In the genomic region with DNA sequence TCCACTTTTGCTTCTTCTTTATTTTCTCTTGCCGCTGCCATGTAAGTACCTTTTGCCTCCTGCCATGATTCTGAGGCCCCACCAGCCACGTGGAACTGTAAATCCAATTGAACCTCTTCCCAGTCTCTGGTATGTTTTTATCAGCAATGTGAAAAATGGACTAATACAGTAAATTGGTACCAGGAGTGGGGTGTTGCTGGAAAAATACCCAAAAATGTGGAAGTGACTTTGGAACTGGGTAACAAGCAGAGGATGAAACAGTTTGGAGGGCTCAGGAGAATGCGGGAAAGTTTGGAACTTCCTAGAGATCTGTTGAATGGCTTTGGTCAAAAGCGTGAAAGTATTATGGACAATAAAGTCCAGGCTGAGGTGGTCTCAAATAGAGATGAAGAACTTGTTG, we compare ENCODE assay signal across 28 cellular contexts.
"Had no signal": no experiment of that assay in that cellular context is flagged by ENCODE, and none has a peak within 500 bp of the region (broad histone marks: within the 10 kb centered on the region; RNA-seq: fewer than 3 reads in every experiment).

No MANE protein-coding gene starts in this region.

- H3K27ac ChIP-seq: stomach, suprapubic skin, testis, thoracic aorta, thyroid gland, tibial nerve, transverse colon, upper lobe of left lung, upper lobe of right lung, uterus, vagina had no signal

- H3K36me3 ChIP-seq: stomach, suprapubic skin, thoracic aorta, thyroid gland, tibial nerve, transverse colon, upper lobe of left lung, upper lobe of right lung, uterus, vagina had no signal

- H3K27ac Mint-ChIP-seq: stimulated activated effector memory CD8-positive, alpha-beta T cell treated with anti-CD3 and anti-CD28 coated beads, Interleukin-12 subunit alpha, Interleukin-12 subunit beta, amount 100 ng/mL, for 72 hours; stimulated activated memory B cell treated with anti-CD40 and anti-IgM and Interleukin-4, amounts not matched to agents 10 μg/mL and 1 μg/mL and 100 μg/mL, for 72 hours; stimulated activated naive B cell treated with anti-CD40 and anti-IgM and Interleukin-4, amounts not matched to agents 10 μg/mL and 1 μg/mL and 100 μg/mL, for 72 hours; stimulated activated naive CD8-positive, alpha-beta T cell treated with anti-CD3 and anti-CD28 coated beads, Interleukin-15, amount 100 ng/mL, for 72 hours; stimulated activated naive CD8-positive, alpha-beta T cell treated with anti-CD3 and anti-CD28 coated beads, Interleukin-15, Interleukin-2, amounts not matched to agents 100 ng/mL and 50 ng/mL, for 24 hours; type B pancreatic cell had no signal

- H3K36me3 Mint-ChIP-seq: stimulated activated effector memory CD8-positive, alpha-beta T cell treated with anti-CD3 and anti-CD28 coated beads, Interleukin-12 subunit alpha, Interleukin-12 subunit beta, amount 100 ng/mL, for 72 hours had no signal

- ATAC-seq: stimulated activated effector memory CD8-positive, alpha-beta T cell treated with anti-CD3 and anti-CD28 coated beads, Interleukin-12 subunit alpha, Interleukin-12 subunit beta, amount 100 ng/mL, for 72 hours; stimulated activated memory B cell treated with anti-CD40 and anti-IgM and Interleukin-4, amounts not matched to agents 10 μg/mL and 1 μg/mL and 100 μg/mL, for 72 hours; stimulated activated naive B cell treated with anti-CD40 and anti-IgM and Interleukin-4, amounts not matched to agents 10 μg/mL and 1 μg/mL and 100 μg/mL, for 72 hours; stimulated activated naive CD8-positive, alpha-beta T cell treated with anti-CD3 and anti-CD28 coated beads, Interleukin-15, amount 100 ng/mL, for 72 hours; stimulated activated naive CD8-positive, alpha-beta T cell treated with anti-CD3 and anti-CD28 coated beads, Interleukin-15, Interleukin-2, amounts not matched to agents 100 U/mL and 50 U/mL, for 24 hours; upper lobe of right lung had no signal

- H3K4me1 Mint-ChIP-seq: stimulated activated effector memory CD8-positive, alpha-beta T cell treated with anti-CD3 and anti-CD28 coated beads, Interleukin-12 subunit alpha, Interleukin-12 subunit beta, amount 100 ng/mL, for 72 hours; stimulated activated memory B cell treated with anti-CD40 and anti-IgM and Interleukin-4, amounts not matched to agents 10 μg/mL and 1 μg/mL and 100 μg/mL, for 72 hours; stimulated activated naive B cell treated with anti-CD40 and anti-IgM and Interleukin-4, amounts not matched to agents 10 μg/mL and 1 μg/mL and 100 μg/mL, for 72 hours; stimulated activated naive CD8-positive, alpha-beta T cell treated with anti-CD3 and anti-CD28 coated beads, Interleukin-15, amount 100 ng/mL, for 72 hours had no signal

- H3K27me3 Mint-ChIP-seq: stimulated activated memory B cell treated with anti-CD40 and anti-IgM and Interleukin-4, amounts not matched to agents 10 μg/mL and 1 μg/mL and 100 μg/mL, for 72 hours; stimulated activated naive B cell treated with anti-CD40 and anti-IgM and Interleukin-4, amounts not matched to agents 10 μg/mL and 1 μg/mL and 100 μg/mL, for 72 hours; stimulated activated naive CD8-positive, alpha-beta T cell treated with anti-CD3 and anti-CD28 coated beads, Interleukin-15, amount 100 ng/mL, for 72 hours; stimulated activated naive CD8-positive, alpha-beta T cell treated with anti-CD3 and anti-CD28 coated beads, Interleukin-15, Interleukin-2, amounts not matched to agents 100 ng/mL and 50 ng/mL, for 24 hours; type B pancreatic cell had no signal

- DNase-seq: stimulated activated CD4-positive, alpha-beta T cell treated with anti-CD3 and anti-CD28 coated beads, Interleukin-2, amount 100 ng/mL, for 48 hours; stimulated activated CD4-positive, alpha-beta T cell treated with anti-CD3 and anti-CD28 coated beads, Interleukin-4, amount 100 ng/mL, for 1 hour; stimulated activated CD4-positive, alpha-beta T cell treated with anti-CD3 and anti-CD28 coated beads, Interleukin-4, amount 100 ng/mL, for 24 hours; stimulated activated CD4-positive, alpha-beta T cell treated with anti-CD3 and anti-CD28 coated beads, Interleukin-4, amount 100 ng/mL, for 4 hours; stimulated activated CD8-positive, alpha-beta memory T cell treated with anti-CD3 and anti-CD28 coated beads, Interleukin-4, amount 100 ng/mL, for 48 hours; stimulated activated naive B cell treated with anti-CD40 and anti-IgM and Interleukin-4, amounts not matched to agents 10 μg/mL and 1 μg/mL and 100 μg/mL, for 72 hours; stimulated activated naive CD4-positive, alpha-beta T cell; stimulated activated naive CD4-positive, alpha-beta T cell treated with Interleukin-2 at 50 U/mL for 16 hours; stimulated activated naive CD8-positive, alpha-beta T cell treated with anti-CD3 and anti-CD28 coated beads, Interleukin-15, amount 100 ng/mL, for 72 hours; stimulated activated naive CD8-positive, alpha-beta T cell treated with anti-CD3 and anti-CD28 coated beads, Interleukin-15, Interleukin-2, amounts not matched to agents 100 U/mL and 50 U/mL, for 24 hours; stomach; substantia nigra; testis; thyroid gland; transverse colon; trophoblast cell; upper lobe of left lung; upper lobe of right lung; uterus had no signal

- H3K4me1 ChIP-seq: stomach, suprapubic skin, testis, thyroid gland, tibial nerve, transverse colon, upper lobe of left lung, upper lobe of right lung, uterus, vagina had no signal

- H3K9me3 ChIP-seq: testis, thyroid gland, uterus, vagina had no signal

- FAIRE-seq: urothelium cell line had no signal

- H3K4me3 Mint-ChIP-seq: stimulated activated effector memory CD8-positive, alpha-beta T cell treated with anti-CD3 and anti-CD28 coated beads, Interleukin-12 subunit alpha, Interleukin-12 subunit beta, amount 100 ng/mL, for 72 hours; stimulated activated memory B cell treated with anti-CD40 and anti-IgM and Interleukin-4, amounts not matched to agents 10 μg/mL and 1 μg/mL and 100 μg/mL, for 72 hours; stimulated activated naive B cell treated with anti-CD40 and anti-IgM and Interleukin-4, amounts not matched to agents 10 μg/mL and 1 μg/mL and 100 μg/mL, for 72 hours; stimulated activated naive CD8-positive, alpha-beta T cell treated with anti-CD3 and anti-CD28 coated beads, Interleukin-15, amount 100 ng/mL, for 72 hours; stimulated activated naive CD8-positive, alpha-beta T cell treated with anti-CD3 and anti-CD28 coated beads, Interleukin-15, Interleukin-2, amounts not matched to agents 100 ng/mL and 50 ng/mL, for 24 hours; type B pancreatic cell had no signal

- H3K27me3 ChIP-seq: stomach, suprapubic skin, testis, thyroid gland, tibial nerve, transverse colon, upper lobe of left lung, upper lobe of right lung, uterus, vagina had no signal

- H3K4me3 ChIP-seq: stomach, suprapubic skin, testis, thoracic aorta, thyroid gland, tibial nerve, transverse colon, upper lobe of left lung, upper lobe of right lung, uterus, vagina had no signal
